In genomic region chr2:11746807-11747459, GRCh38 we compare ENCODE assay signal across 1 cellular context.
A peak's percentile ranks its signal among the peaks of the same experiment; 100 is the strongest.
TF ChIP-seq lines count a peak whose summit lies in the region.

No MANE protein-coding gene starts in this region.

TF ChIP-seq in HepG2, 621 proteins besides CTCF, POLR2A, EP300 and RAD21 (continued from another document and continues in another):
- TF ChIP-seq, protein P1, sequence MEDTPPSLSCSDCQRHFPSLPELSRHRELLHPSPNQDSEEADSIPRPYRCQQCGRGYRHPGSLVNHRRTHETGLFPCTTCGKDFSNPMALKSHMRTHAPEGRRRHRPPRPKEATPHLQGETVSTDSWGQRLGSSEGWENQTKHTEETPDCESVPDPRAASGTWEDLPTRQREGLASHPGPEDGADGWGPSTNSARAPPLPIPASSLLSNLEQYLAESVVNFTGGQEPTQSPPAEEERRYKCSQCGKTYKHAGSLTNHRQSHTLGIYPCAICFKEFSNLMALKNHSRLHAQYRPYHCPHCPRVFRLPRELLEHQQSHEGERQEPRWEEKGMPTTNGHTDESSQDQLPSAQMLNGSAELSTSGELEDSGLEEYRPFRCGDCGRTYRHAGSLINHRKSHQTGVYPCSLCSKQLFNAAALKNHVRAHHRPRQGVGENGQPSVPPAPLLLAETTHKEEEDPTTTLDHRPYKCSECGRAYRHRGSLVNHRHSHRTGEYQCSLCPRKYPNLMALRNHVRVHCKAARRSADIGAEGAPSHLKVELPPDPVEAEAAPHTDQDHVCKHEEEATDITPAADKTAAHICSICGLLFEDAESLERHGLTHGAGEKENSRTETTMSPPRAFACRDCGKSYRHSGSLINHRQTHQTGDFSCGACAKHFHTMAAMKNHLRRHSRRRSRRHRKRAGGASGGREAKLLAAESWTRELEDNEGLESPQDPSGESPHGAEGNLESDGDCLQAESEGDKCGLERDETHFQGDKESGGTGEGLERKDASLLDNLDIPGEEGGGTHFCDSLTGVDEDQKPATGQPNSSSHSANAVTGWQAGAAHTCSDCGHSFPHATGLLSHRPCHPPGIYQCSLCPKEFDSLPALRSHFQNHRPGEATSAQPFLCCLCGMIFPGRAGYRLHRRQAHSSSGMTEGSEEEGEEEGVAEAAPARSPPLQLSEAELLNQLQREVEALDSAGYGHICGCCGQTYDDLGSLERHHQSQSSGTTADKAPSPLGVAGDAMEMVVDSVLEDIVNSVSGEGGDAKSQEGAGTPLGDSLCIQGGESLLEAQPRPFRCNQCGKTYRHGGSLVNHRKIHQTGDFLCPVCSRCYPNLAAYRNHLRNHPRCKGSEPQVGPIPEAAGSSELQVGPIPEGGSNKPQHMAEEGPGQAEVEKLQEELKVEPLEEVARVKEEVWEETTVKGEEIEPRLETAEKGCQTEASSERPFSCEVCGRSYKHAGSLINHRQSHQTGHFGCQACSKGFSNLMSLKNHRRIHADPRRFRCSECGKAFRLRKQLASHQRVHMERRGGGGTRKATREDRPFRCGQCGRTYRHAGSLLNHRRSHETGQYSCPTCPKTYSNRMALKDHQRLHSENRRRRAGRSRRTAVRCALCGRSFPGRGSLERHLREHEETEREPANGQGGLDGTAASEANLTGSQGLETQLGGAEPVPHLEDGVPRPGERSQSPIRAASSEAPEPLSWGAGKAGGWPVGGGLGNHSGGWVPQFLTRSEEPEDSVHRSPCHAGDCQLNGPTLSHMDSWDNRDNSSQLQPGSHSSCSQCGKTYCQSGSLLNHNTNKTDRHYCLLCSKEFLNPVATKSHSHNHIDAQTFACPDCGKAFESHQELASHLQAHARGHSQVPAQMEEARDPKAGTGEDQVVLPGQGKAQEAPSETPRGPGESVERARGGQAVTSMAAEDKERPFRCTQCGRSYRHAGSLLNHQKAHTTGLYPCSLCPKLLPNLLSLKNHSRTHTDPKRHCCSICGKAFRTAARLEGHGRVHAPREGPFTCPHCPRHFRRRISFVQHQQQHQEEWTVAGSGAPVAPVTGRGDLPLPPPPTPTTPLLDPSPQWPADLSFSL (CRISPR knock-in tag; IDR thresholded peaks at IDR 0.05) = 0 out of 2 replicates have a peak, but pooled peaks have one; percentile 29
- TF ChIP-seq SIX1 (CRISPR knock-in tag; IDR thresholded peaks at IDR 0.05; ENCODE audit: borderline replicate concordance) (peak; percentile 96), ZNF205 (CRISPR knock-in tag; IDR thresholded peaks at IDR 0.05) (0 out of 2 replicates have a peak, but pooled peaks have one; percentile 37), ZBTB34 (CRISPR knock-in tag; IDR thresholded peaks at IDR 0.05) (0 out of 2 replicates have a peak, but pooled peaks have one; percentile 26), SOX6 (IDR thresholded peaks at IDR 0.05) (no peak), SOX6 (CRISPR knock-in tag; IDR thresholded peaks at IDR 0.05) (peak; percentile 29; the same call in 1 of the 2 replicates), MLLT10 (CRISPR knock-in tag; IDR thresholded peaks at IDR 0.05) (no peak), ARID2 (CRISPR knock-in tag; IDR thresholded peaks at IDR 0.05; ENCODE audit: borderline replicate concordance) (peak; percentile 40; the same call in 1 of the 2 replicates), ZNF790 (CRISPR knock-in tag; IDR thresholded peaks at IDR 0.05; ENCODE audit: borderline replicate concordance) (peak; percentile 67; the same call in 1 of the 2 replicates), MED1 (CRISPR knock-in tag; IDR thresholded peaks at IDR 0.05) (peak; percentile 57), JUND (CRISPR knock-in tag; IDR thresholded peaks at IDR 0.05) (no peak), ZMYM4 (CRISPR knock-in tag; IDR thresholded peaks at IDR 0.05) (peak; percentile 21; the same call in 1 of the 2 replicates), KMT2A (CRISPR knock-in tag; IDR thresholded peaks at IDR 0.05) (peak; percentile 70; the same call in 1 of the 2 replicates), NFYB (CRISPR knock-in tag; IDR thresholded peaks at IDR 0.05) (no peak), KLF12 (CRISPR knock-in tag; IDR thresholded peaks at IDR 0.05; ENCODE audit: borderline replicate concordance) (0 out of 2 replicates have a peak, but pooled peaks have one; percentile 28), MTF1 (CRISPR knock-in tag; IDR thresholded peaks at IDR 0.05) (no peak), ZNF292 (CRISPR knock-in tag; IDR thresholded peaks at IDR 0.05; ENCODE audit: borderline replicate concordance, low read depth) (peak; percentile 39; the same call in 1 of the 2 replicates), RFXAP (CRISPR knock-in tag; IDR thresholded peaks at IDR 0.05; ENCODE audit: borderline replicate concordance) (peak; percentile 80), KDM4B (CRISPR knock-in tag; IDR thresholded peaks at IDR 0.05) (0 out of 2 replicates have a peak, but pooled peaks have one; percentile 9), ZNF770 (CRISPR knock-in tag; IDR thresholded peaks at IDR 0.05) (peak; percentile 63; the same call in 1 of the 2 replicates), POGK (CRISPR knock-in tag; conservative IDR thresholded peaks at IDR 0.05) (peak; percentile 48; the same call in 1 of the 2 replicates), AGO1 (IDR thresholded peaks at IDR 0.05; ENCODE audit: low read depth, low read length, poor library complexity, severe bottlenecking) (no peak), FOXK2 (IDR thresholded peaks at IDR 0.05) (no peak), SALL1 (CRISPR knock-in tag; IDR thresholded peaks at IDR 0.05) (peak; percentile 67), ARID5B (CRISPR knock-in tag; IDR thresholded peaks at IDR 0.05) (peak; percentile 49; the same call in 1 of the 2 replicates), ZFP90 (CRISPR knock-in tag; IDR thresholded peaks at IDR 0.05; ENCODE audit: borderline replicate concordance) (peak; percentile 22; the same call in 1 of the 2 replicates), SP5 (CRISPR knock-in tag; IDR thresholded peaks at IDR 0.05; ENCODE audit: borderline replicate concordance, low read depth) (no peak), SOX13 (IDR thresholded peaks at IDR 0.05) (no peak), SOX13 (CRISPR knock-in tag; conservative IDR thresholded peaks at IDR 0.05 in 1 of 2, IDR thresholded peaks at IDR 0.05 in 1 of 2) (peak in 1 of 2 experiments; percentile 40; a peak in 1 of 4 replicates), REXO4 (CRISPR knock-in tag; IDR thresholded peaks at IDR 0.05; ENCODE audit: borderline replicate concordance) (0 out of 2 replicates have a peak, but pooled peaks have one; percentile 38), FOXO1 (CRISPR knock-in tag; IDR thresholded peaks at IDR 0.05) (no peak), KLF6 (CRISPR knock-in tag; IDR thresholded peaks at IDR 0.05) (peak; percentile 25; the same call in 1 of the 2 replicates), TFAP4 (IDR thresholded peaks at IDR 0.05; ENCODE audit: borderline replicate concordance, low read depth) (peak; percentile 82; the same call in 1 of the 2 replicates), KDM5A (IDR thresholded peaks at IDR 0.05; ENCODE audit: borderline replicate concordance, low read length) (no peak)
- TF ChIP-seq, protein P2, sequence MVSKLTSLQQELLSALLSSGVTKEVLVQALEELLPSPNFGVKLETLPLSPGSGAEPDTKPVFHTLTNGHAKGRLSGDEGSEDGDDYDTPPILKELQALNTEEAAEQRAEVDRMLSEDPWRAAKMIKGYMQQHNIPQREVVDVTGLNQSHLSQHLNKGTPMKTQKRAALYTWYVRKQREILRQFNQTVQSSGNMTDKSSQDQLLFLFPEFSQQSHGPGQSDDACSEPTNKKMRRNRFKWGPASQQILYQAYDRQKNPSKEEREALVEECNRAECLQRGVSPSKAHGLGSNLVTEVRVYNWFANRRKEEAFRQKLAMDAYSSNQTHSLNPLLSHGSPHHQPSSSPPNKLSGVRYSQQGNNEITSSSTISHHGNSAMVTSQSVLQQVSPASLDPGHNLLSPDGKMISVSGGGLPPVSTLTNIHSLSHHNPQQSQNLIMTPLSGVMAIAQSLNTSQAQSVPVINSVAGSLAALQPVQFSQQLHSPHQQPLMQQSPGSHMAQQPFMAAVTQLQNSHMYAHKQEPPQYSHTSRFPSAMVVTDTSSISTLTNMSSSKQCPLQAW (CRISPR knock-in tag; IDR thresholded peaks at IDR 0.05) = peak; percentile 65; the same call in 1 of the 2 replicates
- TF ChIP-seq, protein P3, sequence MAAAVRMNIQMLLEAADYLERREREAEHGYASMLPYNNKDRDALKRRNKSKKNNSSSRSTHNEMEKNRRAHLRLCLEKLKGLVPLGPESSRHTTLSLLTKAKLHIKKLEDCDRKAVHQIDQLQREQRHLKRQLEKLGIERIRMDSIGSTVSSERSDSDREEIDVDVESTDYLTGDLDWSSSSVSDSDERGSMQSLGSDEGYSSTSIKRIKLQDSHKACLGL (CRISPR knock-in tag; IDR thresholded peaks at IDR 0.05) = peak; percentile 34; the same call in 1 of the 2 replicates
- TF ChIP-seq, protein P4, sequence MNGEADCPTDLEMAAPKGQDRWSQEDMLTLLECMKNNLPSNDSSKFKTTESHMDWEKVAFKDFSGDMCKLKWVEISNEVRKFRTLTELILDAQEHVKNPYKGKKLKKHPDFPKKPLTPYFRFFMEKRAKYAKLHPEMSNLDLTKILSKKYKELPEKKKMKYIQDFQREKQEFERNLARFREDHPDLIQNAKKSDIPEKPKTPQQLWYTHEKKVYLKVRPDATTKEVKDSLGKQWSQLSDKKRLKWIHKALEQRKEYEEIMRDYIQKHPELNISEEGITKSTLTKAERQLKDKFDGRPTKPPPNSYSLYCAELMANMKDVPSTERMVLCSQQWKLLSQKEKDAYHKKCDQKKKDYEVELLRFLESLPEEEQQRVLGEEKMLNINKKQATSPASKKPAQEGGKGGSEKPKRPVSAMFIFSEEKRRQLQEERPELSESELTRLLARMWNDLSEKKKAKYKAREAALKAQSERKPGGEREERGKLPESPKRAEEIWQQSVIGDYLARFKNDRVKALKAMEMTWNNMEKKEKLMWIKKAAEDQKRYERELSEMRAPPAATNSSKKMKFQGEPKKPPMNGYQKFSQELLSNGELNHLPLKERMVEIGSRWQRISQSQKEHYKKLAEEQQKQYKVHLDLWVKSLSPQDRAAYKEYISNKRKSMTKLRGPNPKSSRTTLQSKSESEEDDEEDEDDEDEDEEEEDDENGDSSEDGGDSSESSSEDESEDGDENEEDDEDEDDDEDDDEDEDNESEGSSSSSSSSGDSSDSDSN (CRISPR knock-in tag; IDR thresholded peaks at IDR 0.05) = peak; percentile 82
